20 cellular contexts compared by ENCODE assay signal in genomic region chr2:86302320-86302719, GRCh38. TPM values are rescaled to one million over a fixed set of nuclear protein-coding genes. Genes with fewer than 3 reads are reported as not detected.
DNase-seq lines count a peak whose midpoint lies in the region; ATAC-seq and TF ChIP-seq lines count a peak whose summit lies in the region.
"Had no signal": no experiment of that assay in that cellular context is flagged by ENCODE, and none has a peak within 500 bp of the region (broad histone marks: within the 10 kb centered on the region; RNA-seq: fewer than 3 reads in every experiment).

No MANE protein-coding gene starts in this region.

- DNase-seq in NCI-H748 (lab: John Stamatoyannopoulos, UW; ENCODE audit: unreplicated experiment), result peak; percentile 10
- no peak for DNase-seq in NCI-H748 treated with DMSO at 0.1 percent for 48 hours (lab: John Stamatoyannopoulos, UW)
- no peak for DNase-seq in WERI-Rb-1
- peak; percentile 42 for DNase-seq in myocyte (ENCODE audit: low read depth)
- DNase-seq in endodermal cell, result no peak
- DNase-seq in sciatic nerve (ENCODE audit: low spot score), result no peak
- DNase-seq in ascending aorta (ENCODE audit: low spot score in 2 of 2), result no peak
- DNase-seq in medulla oblongata (ENCODE audit: extremely low spot score), result no peak
- DNase-seq: activated naive CD8-positive, alpha-beta T cell treated with anti-CD3 and anti-CD28 coated beads, Interleukin-2, amount 50 U/mL, for 24 hours; islet precursor cell; NCI-H510A had no signal

- H3K27ac ChIP-seq in WERI-Rb-1 (peak overlapping the region; percentile 56), endodermal cell (ENCODE audit: low read depth, low read length) (no peak overlapping the region), ascending aorta (no peak overlapping the region)
- H3K27ac ChIP-seq: cardiac muscle cell, SJCRH30, thyroid gland had no signal

- H3K4me1 Mint-ChIP-seq in endodermal cell, result peaks cover 36% of the 10 kb centered on the region
- H3K4me1 Mint-ChIP-seq: activated naive CD8-positive, alpha-beta T cell treated with anti-CD3 and anti-CD28 coated beads, Interleukin-2, amount 50 U/mL, for 24 hours; activated T-helper 17 cell treated with anti-CD3 and anti-CD28 coated beads, Interleukin-2, amount 50 U/mL, for 72 hours; CD14-positive monocyte had no signal

- H3K9ac ChIP-seq in endodermal cell (ENCODE audit: extremely low read depth, low read length, poor library complexity, severe bottlenecking), result no peak overlapping the region

- H3K9me3 ChIP-seq in WERI-Rb-1 (ENCODE audit: severe bottlenecking) (no peaks in the 10 kb centered on the region), endodermal cell (ENCODE audit: control insufficient read depth, low read length) (no peaks in the 10 kb centered on the region), ascending aorta (no peaks in the 10 kb centered on the region)
- H3K9me3 ChIP-seq: SJCRH30, thyroid gland had no signal

- TF ChIP-seq CTCF in WERI-Rb-1 (IDR thresholded peaks at IDR 0.05; ENCODE audit: low read depth, low read length), result no peak
- TF ChIP-seq CTCF in endodermal cell (conservative IDR thresholded peaks at IDR 0.05), result no peak
- no peak for TF ChIP-seq CTCF in ascending aorta (IDR thresholded peaks at IDR 0.05)

- no peak for ATAC-seq in sciatic nerve
- ATAC-seq: activated CD4-positive, CD25-positive, alpha-beta regulatory T cell treated with anti-CD3 and anti-CD28 coated beads, Interleukin-2, amount 50 U/mL, for 24 hours; activated naive CD8-positive, alpha-beta T cell treated with anti-CD3 and anti-CD28 coated beads, Interleukin-2, amount 50 U/mL, for 24 hours; activated T-helper 17 cell treated with anti-CD3 and anti-CD28 coated beads, Interleukin-2, amount 50 U/mL, for 72 hours; natural killer cell treated with Interleukin-12 subunit alpha and Interleukin-12 subunit beta and Interleukin-15 and Interleukin-18, amount 100 ng/mL, for 72 hours had no signal

- intact Hi-C loops in sciatic nerve (cut with DNase I) (no loop called here), ascending aorta (cut with DNase I) (no loop called here)

- H3K4me3 Mint-ChIP-seq in endodermal cell, result no peak overlapping the region
- H3K4me3 Mint-ChIP-seq: activated naive CD8-positive, alpha-beta T cell treated with anti-CD3 and anti-CD28 coated beads, Interleukin-2, amount 50 U/mL, for 24 hours; activated T-helper 17 cell treated with anti-CD3 and anti-CD28 coated beads, Interleukin-2, amount 50 U/mL, for 72 hours; CD14-positive monocyte; natural killer cell treated with Interleukin-12 subunit alpha and Interleukin-12 subunit beta and Interleukin-15 and Interleukin-18, amount 100 ng/mL, for 72 hours; T-helper 2 cell treated with Interferon-gamma antibody and Interleukin-4, amounts not matched to agents 5 μg/mL and 100 μg/mL, for 36 hours had no signal

- WGBS in endodermal cell (ENCODE audit: insufficient coverage in 1 of 2, insufficient read length in 1 of 2), 2 experiments, result 80 to 83% methylated on average over 1 of the region's 1 CpG

- H3K36me3 ChIP-seq in WERI-Rb-1 (no peaks in the 10 kb centered on the region), endodermal cell (ENCODE audit: control insufficient read depth, insufficient read depth, low read length) (no peaks in the 10 kb centered on the region), ascending aorta (no peaks in the 10 kb centered on the region)
- H3K36me3 ChIP-seq: cardiac muscle cell, SJCRH30, thyroid gland had no signal

- no peak overlapping the region for H3K27ac Mint-ChIP-seq in endodermal cell
- H3K27ac Mint-ChIP-seq: activated naive CD8-positive, alpha-beta T cell treated with anti-CD3 and anti-CD28 coated beads, Interleukin-2, amount 50 U/mL, for 24 hours; activated T-helper 17 cell treated with anti-CD3 and anti-CD28 coated beads, Interleukin-2, amount 50 U/mL, for 72 hours; CD14-positive monocyte; natural killer cell treated with Interleukin-12 subunit alpha and Interleukin-12 subunit beta and Interleukin-15 and Interleukin-18, amount 100 ng/mL, for 72 hours; T-helper 2 cell treated with Interferon-gamma antibody and Interleukin-4, amounts not matched to agents 5 μg/mL and 100 μg/mL, for 36 hours had no signal

- H3K27me3 Mint-ChIP-seq in endodermal cell (ENCODE audit: insufficient read depth), result peaks cover 25% of the 10 kb centered on the region

- no peak overlapping the region for H3K4me3 ChIP-seq in WERI-Rb-1 (ENCODE audit: low read depth, low read length)
- no peak overlapping the region for H3K4me3 ChIP-seq in endodermal cell (ENCODE audit: low read length)
- H3K4me3 ChIP-seq in ascending aorta, result no peak overlapping the region
- H3K4me3 ChIP-seq: cardiac muscle cell, SJCRH30, thyroid gland had no signal

- H3K4me1 ChIP-seq in endodermal cell (ENCODE audit: control insufficient read depth, insufficient read depth, low read length) (peaks cover 17% of the 10 kb centered on the region), ascending aorta (peaks cover 8 to 21% of the 10 kb centered on the region in 2 donors)
- H3K4me1 ChIP-seq: thyroid gland had no signal

- H3K27me3 ChIP-seq in WERI-Rb-1 (ENCODE audit: insufficient read depth, low read depth, severe bottlenecking) (no peaks in the 10 kb centered on the region), endodermal cell (ENCODE audit: control insufficient read depth, insufficient read depth, low read length, poor library complexity, severe bottlenecking) (peaks cover 5% of the 10 kb centered on the region), ascending aorta (no peaks in the 10 kb centered on the region)
- H3K27me3 ChIP-seq: cardiac muscle cell, SJCRH30 had no signal

- no peaks in the 10 kb centered on the region for H3K36me3 Mint-ChIP-seq in endodermal cell (ENCODE audit: low read depth)
- H3K36me3 Mint-ChIP-seq: CD14-positive monocyte; natural killer cell treated with Interleukin-12 subunit alpha and Interleukin-12 subunit beta and Interleukin-15 and Interleukin-18, amount 100 ng/mL, for 72 hours had no signal

- no peaks in the 10 kb centered on the region for H3K9me3 Mint-ChIP-seq in endodermal cell
- H3K9me3 Mint-ChIP-seq: activated naive CD8-positive, alpha-beta T cell treated with anti-CD3 and anti-CD28 coated beads, Interleukin-2, amount 50 U/mL, for 24 hours; activated T-helper 17 cell treated with anti-CD3 and anti-CD28 coated beads, Interleukin-2, amount 50 U/mL, for 72 hours; CD14-positive monocyte; natural killer cell treated with Interleukin-12 subunit alpha and Interleukin-12 subunit beta and Interleukin-15 and Interleukin-18, amount 100 ng/mL, for 72 hours; T-helper 2 cell treated with Interferon-gamma antibody and Interleukin-4, amounts not matched to agents 5 μg/mL and 100 μg/mL, for 36 hours had no signal

RNA-seq across cellular contexts. Expression of gene REEP1, which starts 35.1 kb away (rescaled TPM):
- total RNA-seq in myocyte (67.8 and 90.1 TPM in 2 replicates), endodermal cell (1 to 10 TPM; 2.9 to 3.8 TPM), sciatic nerve (0.98 TPM), ascending aorta (6.4 TPM)
- polyA plus RNA-seq in myocyte (2012), result 23.3 TPM
- polyA plus RNA-seq in endodermal cell (2013, experiment 1 of 2), result 5.9 TPM
- polyA plus RNA-seq in endodermal cell (2013, experiment 2 of 2), result 4.2 TPM
- total RNA-seq: HT1080; natural killer cell treated with Interleukin-12 subunit alpha and Interleukin-12 subunit beta and Interleukin-15 and Interleukin-18, amount 100 ng/mL, for 72 hours had no signal
- polyA plus RNA-seq: CD14-positive monocyte had no signal

Comparison
In these comparisons a context has a peak if more than half of its experiments do, and no peak if none do; other contexts are left out.
1. DNase-seq: peak in NCI-H748 (single experiment) and myocyte (single experiment); none in NCI-H748 treated with DMSO at 0.1 percent for 48 hours (single experiment), WERI-Rb-1 (single experiment), endodermal cell (single experiment), sciatic nerve (single experiment), ascending aorta (0 of 2) and medulla oblongata (single experiment).